In genomic region chr16:85158702-85159225, GRCh38 we compare ENCODE assay signal across 1 cellular context.
TF ChIP-seq lines count a peak whose summit lies in the region.

No MANE protein-coding gene starts in this region.

TF ChIP-seq in HepG2, 621 proteins besides CTCF, POLR2A, EP300 and RAD21 (continued from another document and continues in another):
- no peak for TF ChIP-seq PATZ1 (CRISPR knock-in tag; IDR thresholded peaks at IDR 0.05)
- no peak for TF ChIP-seq ZSCAN12 (CRISPR knock-in tag; IDR thresholded peaks at IDR 0.05)
- TF ChIP-seq POGK (CRISPR knock-in tag; conservative IDR thresholded peaks at IDR 0.05) = no peak
- TF ChIP-seq DZIP1 (CRISPR knock-in tag; IDR thresholded peaks at IDR 0.05) = no peak; the same call in 1 of the 2 replicates
- no peak for TF ChIP-seq YEATS2 (CRISPR knock-in tag; IDR thresholded peaks at IDR 0.05; ENCODE audit: borderline replicate concordance)
- no peak for TF ChIP-seq RFXAP (CRISPR knock-in tag; IDR thresholded peaks at IDR 0.05; ENCODE audit: borderline replicate concordance)
- no peak for TF ChIP-seq ZNF17 (CRISPR knock-in tag; IDR thresholded peaks at IDR 0.05)
- no peak for TF ChIP-seq ZNF224 (CRISPR knock-in tag; IDR thresholded peaks at IDR 0.05)
- TF ChIP-seq RNF219 (CRISPR knock-in tag; IDR thresholded peaks at IDR 0.05) = no peak
- no peak for TF ChIP-seq MTA1 (CRISPR knock-in tag; IDR thresholded peaks at IDR 0.05; ENCODE audit: borderline replicate concordance)
- TF ChIP-seq SRY (CRISPR knock-in tag; IDR thresholded peaks at IDR 0.05) = no peak
- no peak for TF ChIP-seq AFF4 (CRISPR knock-in tag; IDR thresholded peaks at IDR 0.05)
- TF ChIP-seq ZNF784 (CRISPR knock-in tag; IDR thresholded peaks at IDR 0.05; ENCODE audit: borderline replicate concordance) = no peak
- TF ChIP-seq FOSL1 (CRISPR knock-in tag; IDR thresholded peaks at IDR 0.05; ENCODE audit: borderline replicate concordance) = no peak
- TF ChIP-seq ZNF431 (CRISPR knock-in tag; IDR thresholded peaks at IDR 0.05; ENCODE audit: borderline replicate concordance, low read depth) = no peak
- no peak for TF ChIP-seq PAX8 (CRISPR knock-in tag; IDR thresholded peaks at IDR 0.05; ENCODE audit: borderline replicate concordance)
- peak; percentile 7 for TF ChIP-seq ZNF772 (CRISPR knock-in tag; IDR thresholded peaks at IDR 0.05)
- no peak for TF ChIP-seq GFI1 (CRISPR knock-in tag; IDR thresholded peaks at IDR 0.05; ENCODE audit: borderline replicate concordance)
- no peak for TF ChIP-seq ZNF740 (CRISPR knock-in tag; IDR thresholded peaks at IDR 0.05)
- TF ChIP-seq ZNF629 (CRISPR knock-in tag; conservative IDR thresholded peaks at IDR 0.05) = no peak
- no peak for TF ChIP-seq ZBTB14 (CRISPR knock-in tag; IDR thresholded peaks at IDR 0.05)
- no peak for TF ChIP-seq TSC22D2 (CRISPR knock-in tag; IDR thresholded peaks at IDR 0.05; ENCODE audit: borderline replicate concordance)
- no peak for TF ChIP-seq MED13 (CRISPR knock-in tag; IDR thresholded peaks at IDR 0.05)
- TF ChIP-seq CBFB (CRISPR knock-in tag; IDR thresholded peaks at IDR 0.05) = no peak
- no peak for TF ChIP-seq CHCHD3 (CRISPR knock-in tag; IDR thresholded peaks at IDR 0.05)
- TF ChIP-seq KLF13 (CRISPR knock-in tag; IDR thresholded peaks at IDR 0.05) = no peak
- no peak for TF ChIP-seq KLF11 (CRISPR knock-in tag; IDR thresholded peaks at IDR 0.05)
- no peak for TF ChIP-seq NFYB (CRISPR knock-in tag; IDR thresholded peaks at IDR 0.05)
- no peak for TF ChIP-seq TGIF2 (CRISPR knock-in tag; IDR thresholded peaks at IDR 0.05)
- TF ChIP-seq MIER2 (CRISPR knock-in tag; IDR thresholded peaks at IDR 0.05) = no peak
- TF ChIP-seq HNRNPLL (IDR thresholded peaks at IDR 0.05; ENCODE audit: low read depth, low read length, poor library complexity, severe bottlenecking) = peak; percentile 19
- TF ChIP-seq ARNT2 (CRISPR knock-in tag; IDR thresholded peaks at IDR 0.05; ENCODE audit: low read depth) = no peak
- no peak for TF ChIP-seq ARID2 (CRISPR knock-in tag; IDR thresholded peaks at IDR 0.05; ENCODE audit: borderline replicate concordance)
- no peak for TF ChIP-seq TARDBP (CRISPR knock-in tag; IDR thresholded peaks at IDR 0.05)
- no peak for TF ChIP-seq TRIM24 (CRISPR knock-in tag; IDR thresholded peaks at IDR 0.05)
- TF ChIP-seq ZNF646 (CRISPR knock-in tag; IDR thresholded peaks at IDR 0.05) = 0 out of 2 replicates have a peak, but pooled peaks have one; percentile 15
- TF ChIP-seq SCMH1 (CRISPR knock-in tag; IDR thresholded peaks at IDR 0.05; ENCODE audit: borderline replicate concordance) = no peak
- TF ChIP-seq THAP11 (CRISPR knock-in tag; IDR thresholded peaks at IDR 0.05) = no peak
- no peak for TF ChIP-seq TP53 (CRISPR knock-in tag; conservative IDR thresholded peaks at IDR 0.05)
- no peak for TF ChIP-seq SRSF1 (optimal IDR thresholded peaks at IDR 0.05; ENCODE audit: low read depth, low read length)
- no peak for TF ChIP-seq ZNF644 (CRISPR knock-in tag; IDR thresholded peaks at IDR 0.05; ENCODE audit: low read depth)
- no peak for TF ChIP-seq CREBL2 (CRISPR knock-in tag; IDR thresholded peaks at IDR 0.05; ENCODE audit: borderline replicate concordance)
